1 cellular context compared by ENCODE assay signal in genomic region chr6:130018292-130018829, GRCh38.
TF ChIP-seq lines count a peak whose summit lies in the region.

Gene L3MBTL3 (plus strand): TSS chr6:130018581. CDS start chr6:130042700, 24,119 bp downstream.

TF ChIP-seq in HCT116, 20 proteins besides CTCF, POLR2A, EP300 and RAD21 (continued from another document):
- TF ChIP-seq ELF1 (IDR thresholded peaks at IDR 0.05; ENCODE audit: borderline replicate concordance, low read depth) = no peak; the same call in 1 of the 2 replicates
- TF ChIP-seq EZH2 (IDR thresholded peaks at IDR 0.05) = no peak
- no peak for TF ChIP-seq FOSL1 (IDR thresholded peaks at IDR 0.05; ENCODE audit: low read depth)
- no peak for TF ChIP-seq JUND (IDR thresholded peaks at IDR 0.05)
- TF ChIP-seq ZNF274 (IDR thresholded peaks at IDR 0.05; ENCODE audit: low read depth, low read length) = no peak
- TF ChIP-seq, protein P1, sequence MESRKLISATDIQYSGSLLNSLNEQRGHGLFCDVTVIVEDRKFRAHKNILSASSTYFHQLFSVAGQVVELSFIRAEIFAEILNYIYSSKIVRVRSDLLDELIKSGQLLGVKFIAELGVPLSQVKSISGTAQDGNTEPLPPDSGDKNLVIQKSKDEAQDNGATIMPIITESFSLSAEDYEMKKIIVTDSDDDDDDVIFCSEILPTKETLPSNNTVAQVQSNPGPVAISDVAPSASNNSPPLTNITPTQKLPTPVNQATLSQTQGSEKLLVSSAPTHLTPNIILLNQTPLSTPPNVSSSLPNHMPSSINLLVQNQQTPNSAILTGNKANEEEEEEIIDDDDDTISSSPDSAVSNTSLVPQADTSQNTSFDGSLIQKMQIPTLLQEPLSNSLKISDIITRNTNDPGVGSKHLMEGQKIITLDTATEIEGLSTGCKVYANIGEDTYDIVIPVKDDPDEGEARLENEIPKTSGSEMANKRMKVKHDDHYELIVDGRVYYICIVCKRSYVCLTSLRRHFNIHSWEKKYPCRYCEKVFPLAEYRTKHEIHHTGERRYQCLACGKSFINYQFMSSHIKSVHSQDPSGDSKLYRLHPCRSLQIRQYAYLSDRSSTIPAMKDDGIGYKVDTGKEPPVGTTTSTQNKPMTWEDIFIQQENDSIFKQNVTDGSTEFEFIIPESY (IDR thresholded peaks at IDR 0.05; ENCODE audit: extremely low read depth, insufficient replicate concordance, low read length) = no peak
- TF ChIP-seq ZFX (IDR thresholded peaks at IDR 0.05) = no peak
- TF ChIP-seq, protein P2, sequence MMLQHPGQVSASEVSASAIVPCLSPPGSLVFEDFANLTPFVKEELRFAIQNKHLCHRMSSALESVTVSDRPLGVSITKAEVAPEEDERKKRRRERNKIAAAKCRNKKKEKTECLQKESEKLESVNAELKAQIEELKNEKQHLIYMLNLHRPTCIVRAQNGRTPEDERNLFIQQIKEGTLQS (IDR thresholded peaks at IDR 0.05) = no peak
- TF ChIP-seq CBX3 (IDR thresholded peaks at IDR 0.05; ENCODE audit: low read depth) = peak; percentile 37; the same call in 1 of the 2 replicates
- 0 out of 2 replicates have a peak, but pooled peaks have one; percentile 10 for TF ChIP-seq SP1 (IDR thresholded peaks at IDR 0.05; ENCODE audit: low read depth)
- no peak for TF ChIP-seq TCF7L2 (IDR thresholded peaks at IDR 0.05; ENCODE audit: borderline replicate concordance, extremely low read depth, insufficient read depth, insufficient read length)
